In the genomic region with DNA sequence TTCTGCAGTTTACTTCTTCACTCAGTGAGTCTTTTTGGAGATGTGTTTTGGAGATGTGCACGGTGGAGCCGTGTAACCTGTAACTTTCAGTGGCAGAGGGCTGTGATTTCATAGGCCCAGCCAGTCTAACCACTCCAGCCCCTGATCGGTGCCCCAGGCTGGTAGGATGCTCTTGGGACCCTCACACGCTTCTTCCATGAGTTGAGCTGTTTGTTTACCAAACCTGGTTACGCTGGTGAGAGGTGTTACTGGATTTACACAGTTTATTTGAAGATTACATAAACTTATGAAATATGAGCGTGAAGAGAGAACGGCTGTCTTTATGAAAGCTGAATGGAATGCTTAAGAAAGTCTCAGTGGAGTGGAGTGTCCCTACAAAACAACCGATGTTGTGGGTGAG, we compare ENCODE assay signal across 26 cellular contexts.
A peak's percentile ranks its signal among the peaks of the same experiment; 100 is the strongest.
DNase-seq lines count a peak whose midpoint lies in the region; ATAC-seq, FAIRE-seq and TF ChIP-seq lines count a peak whose summit lies in the region.
"Had no signal": no experiment of that assay in that cellular context is flagged by ENCODE, and none has a peak within 500 bp of the region (broad histone marks: within the 10 kb centered on the region; RNA-seq: fewer than 3 reads in every experiment).

No MANE protein-coding gene starts in this region.

- TF ChIP-seq EP300 in A549 (IDR thresholded peaks at IDR 0.05), result no peak

- H4K8ac ChIP-seq in mesenchymal stem cell (ENCODE audit: low read length), result no peak overlapping the region

- peak overlapping the region in 1 of 2 experiments; percentile 59 for H2BK12ac ChIP-seq in mesenchymal stem cell (ENCODE audit: low read length in 2 of 2)

- H3K4ac ChIP-seq in mesenchymal stem cell (ENCODE audit: low read depth in 1 of 2, low read length in 2 of 2), result no peak overlapping the region

- WGBS in A549 (ENCODE audit: missing lambda C conversion rate), result 85% methylated on average over 8 of the region's 8 CpGs
- 90% methylated on average over 8 of the region's 8 CpGs for WGBS in mesenchymal stem cell

- no peak for TF ChIP-seq CTCF in A549 (IDR thresholded peaks at IDR 0.05)
- no peak for TF ChIP-seq CTCF in WTC11 (IDR thresholded peaks at IDR 0.05)
- TF ChIP-seq CTCF in neutrophil (IDR thresholded peaks at IDR 0.05), result no peak
- no peak for TF ChIP-seq CTCF in GM20000 (IDR thresholded peaks at IDR 0.05; ENCODE audit: extremely low read depth, missing control alignments)

- no peak overlapping the region for H2BK120ac ChIP-seq in mesenchymal stem cell (ENCODE audit: low read depth, low read length)

- H2AK5ac ChIP-seq in mesenchymal stem cell (ENCODE audit: low read length, severe bottlenecking), result no peak overlapping the region

- no peaks in the 10 kb centered on the region for H3K27me3 Mint-ChIP-seq in WTC11 (ENCODE audit: low read depth)
- H3K27me3 Mint-ChIP-seq: CD4-positive, alpha-beta memory T cell had no signal

- H3K18ac ChIP-seq in mesenchymal stem cell (ENCODE audit: low read depth in 1 of 2, low read length in 2 of 2), result no peak overlapping the region

- no peak overlapping the region for H3K9ac ChIP-seq in mesenchymal stem cell (ENCODE audit: low read length)
- H3K9ac ChIP-seq: GM23248 had no signal

- no peak for TF ChIP-seq RAD21 in A549 (conservative IDR thresholded peaks at IDR 0.05 in 1 of 2, IDR thresholded peaks at IDR 0.05 in 1 of 2)

- no peak overlapping the region for H2AFZ ChIP-seq in mesenchymal stem cell (ENCODE audit: low read depth, low read length)
- H2AFZ ChIP-seq: GM23248 had no signal

- no peaks in the 10 kb centered on the region for H3K36me3 Mint-ChIP-seq in WTC11

- H3K4me2 ChIP-seq in A549 (peak overlapping the region; percentile 25; the same call in 1 of the 3 replicates), mesenchymal stem cell (ENCODE audit: low read length, poor library complexity, severe bottlenecking) (no peak overlapping the region)

- peak overlapping the region in 1 of 2 experiments; percentile 80; a peak in 1 of 6 replicates for H3K27ac ChIP-seq in A549
- no peak overlapping the region for H3K27ac ChIP-seq in mesenchymal stem cell (ENCODE audit: low read length, poor library complexity, severe bottlenecking)
- H3K27ac ChIP-seq in neutrophil, result peak overlapping the region; percentile 7
- H3K27ac ChIP-seq: GM23248, SJSA1 had no signal

- H3K4me3 ChIP-seq in A549 (no peak overlapping the region), mesenchymal stem cell (ENCODE audit: insufficient read depth in 1 of 2, low read depth in 1 of 2, low read length in 2 of 2) (no peak overlapping the region), neutrophil (ENCODE audit: low read depth in 1 of 2, low read length in 1 of 2) (no peak overlapping the region)
- H3K4me3 ChIP-seq: GM12878, GM23248, MG63, SJSA1 had no signal

- H3K79me1 ChIP-seq in mesenchymal stem cell (replicated peaks; ENCODE audit: low read length, poor library complexity, severe bottlenecking), result peaks cover 59% of the 10 kb centered on the region

- H2BK5ac ChIP-seq in mesenchymal stem cell (ENCODE audit: low read depth, low read length, poor library complexity, severe bottlenecking), result no peak overlapping the region

- H3K4me1 Mint-ChIP-seq in WTC11, result peaks cover 70% of the 10 kb centered on the region

- POLR2A ChIA-PET in A549 (lab: Yijun Ruan, JAX) (no interaction called here), WTC11 (lab: Charles Lee) (no interaction called here)

- TF ChIP-seq POLR2A in A549 (IDR thresholded peaks at IDR 0.05; ENCODE audit: low read length), result no peak

- H3K14ac ChIP-seq in mesenchymal stem cell (ENCODE audit: low read length in 2 of 2), result no peak overlapping the region

- H3K36me3 ChIP-seq in mesenchymal stem cell (ENCODE audit: control insufficient read depth in 1 of 2, insufficient read depth in 2 of 2, low read depth in 1 of 2, low read length in 2 of 2), result no peaks in the 10 kb centered on the region
- H3K36me3 ChIP-seq in neutrophil, result peaks cover 11% of the 10 kb centered on the region
- H3K36me3 ChIP-seq: MG63, SJSA1 had no signal

- H3K4me3 Mint-ChIP-seq in WTC11, result no peak overlapping the region
- H3K4me3 Mint-ChIP-seq: CD4-positive, alpha-beta memory T cell had no signal

- CTCF ChIA-PET in A549 (lab: Yijun Ruan, JAX) (interaction anchor here (0.9 kb wide), 1 partner anchor 155 kb away, joined by 3 read pairs; no protein-coding TSS in a partner anchor), WTC11 (lab: Charles Lee) (no interaction called here)

- H3K27me3 ChIP-seq in mesenchymal stem cell (ENCODE audit: control insufficient read depth in 1 of 2, insufficient read depth in 1 of 2, low read length in 2 of 2), result no peaks in the 10 kb centered on the region
- no peaks in the 10 kb centered on the region for H3K27me3 ChIP-seq in neutrophil
- H3K27me3 ChIP-seq: MG63, SJSA1 had no signal

- H3K27ac Mint-ChIP-seq in WTC11, result peak overlapping the region; percentile 82

- H4K91ac ChIP-seq in mesenchymal stem cell (ENCODE audit: low read length), result peak overlapping the region; percentile 34

- ATAC-seq in A549 (no peak), WTC11 (no peak), esophagus mucosa (no peak)
- ATAC-seq: GM12878 had no signal

- H2BK15ac ChIP-seq in mesenchymal stem cell (ENCODE audit: low read depth, poor library complexity, severe bottlenecking), result no peak overlapping the region

- no peak for DNase-seq in A549 (ENCODE audit: low read depth in 1 of 2, low spot score in 1 of 2)
- DNase-seq in WTC11 (ENCODE audit: low spot score), result no peak
- no peak for DNase-seq in mesenchymal stem cell
- no peak for DNase-seq in GM19240 (ENCODE audit: insufficient read length, low spot score)
- DNase-seq in GM20000 (ENCODE audit: low spot score), result no peak
- DNase-seq in NCI-H1092 treated with DMSO at 0.1 percent for 48 hours (lab: John Stamatoyannopoulos, UW), result no peak
- DNase-seq: C1 segment of cervical spinal cord; CD4-positive, alpha-beta memory T cell; COR-L47; DMS79; EL; GDM1; GM23248; H7; IMR-90; KG1; MG63; NCI-H2029; NCI-H526 treated with DMSO at 0.1 percent for 48 hours; Right ventricle myocardium superior; RPMI8226 had no signal

- no peak overlapping the region for H3K23ac ChIP-seq in mesenchymal stem cell (ENCODE audit: low read length in 2 of 2)

- no peaks in the 10 kb centered on the region for H3K9me3 ChIP-seq in A549
- no peaks in the 10 kb centered on the region for H3K9me3 ChIP-seq in mesenchymal stem cell (ENCODE audit: control insufficient read depth, low read length)
- H3K9me3 ChIP-seq in neutrophil, result no peaks in the 10 kb centered on the region
- H3K9me3 ChIP-seq: MG63, SJSA1 had no signal

- peaks cover 94% of the 10 kb centered on the region for H3K4me1 ChIP-seq in A549
- H3K4me1 ChIP-seq in mesenchymal stem cell (ENCODE audit: control insufficient read depth, insufficient read depth, low read depth, low read length), result peaks cover 33% of the 10 kb centered on the region
- H3K4me1 ChIP-seq in neutrophil (ENCODE audit: control insufficient read depth in 1 of 2, insufficient read depth in 1 of 2, low read depth in 1 of 2, low read length in 1 of 2), result peaks cover 36 to 49% of the 10 kb centered on the region in 2 experiments

- no peak for FAIRE-seq in A549 (lab: Jason Lieb, UNC)
- FAIRE-seq: GM12878, GM19239 had no signal

- no peaks in the 10 kb centered on the region for H3K9me3 Mint-ChIP-seq in WTC11

TF ChIP-seq in A549, 52 proteins besides CTCF, POLR2A, EP300 and RAD21 (continues in another document):
- no peak for TF ChIP-seq MYC (IDR thresholded peaks at IDR 0.05; ENCODE audit: borderline replicate concordance, low read length)

TF ChIP-seq in WTC11, 78 proteins besides CTCF, POLR2A, EP300 and RAD21 (continues in another document):
- TF ChIP-seq, protein P1, sequence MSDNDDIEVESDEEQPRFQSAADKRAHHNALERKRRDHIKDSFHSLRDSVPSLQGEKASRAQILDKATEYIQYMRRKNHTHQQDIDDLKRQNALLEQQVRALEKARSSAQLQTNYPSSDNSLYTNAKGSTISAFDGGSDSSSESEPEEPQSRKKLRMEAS (CRISPR knock-in tag; IDR thresholded peaks at IDR 0.05), result no peak
- TF ChIP-seq FOXJ3 (CRISPR knock-in tag; IDR thresholded peaks at IDR 0.05; ENCODE audit: borderline replicate concordance), result no peak
- TF ChIP-seq SP1 (CRISPR knock-in tag; conservative IDR thresholded peaks at IDR 0.05), result no peak
- no peak for TF ChIP-seq ZNF416 (CRISPR knock-in tag; IDR thresholded peaks at IDR 0.05)
- TF ChIP-seq, protein P2, sequence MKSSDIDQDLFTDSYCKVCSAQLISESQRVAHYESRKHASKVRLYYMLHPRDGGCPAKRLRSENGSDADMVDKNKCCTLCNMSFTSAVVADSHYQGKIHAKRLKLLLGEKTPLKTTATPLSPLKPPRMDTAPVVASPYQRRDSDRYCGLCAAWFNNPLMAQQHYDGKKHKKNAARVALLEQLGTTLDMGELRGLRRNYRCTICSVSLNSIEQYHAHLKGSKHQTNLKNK (CRISPR knock-in tag; IDR thresholded peaks at IDR 0.05), result no peak
- TF ChIP-seq, protein P3, sequence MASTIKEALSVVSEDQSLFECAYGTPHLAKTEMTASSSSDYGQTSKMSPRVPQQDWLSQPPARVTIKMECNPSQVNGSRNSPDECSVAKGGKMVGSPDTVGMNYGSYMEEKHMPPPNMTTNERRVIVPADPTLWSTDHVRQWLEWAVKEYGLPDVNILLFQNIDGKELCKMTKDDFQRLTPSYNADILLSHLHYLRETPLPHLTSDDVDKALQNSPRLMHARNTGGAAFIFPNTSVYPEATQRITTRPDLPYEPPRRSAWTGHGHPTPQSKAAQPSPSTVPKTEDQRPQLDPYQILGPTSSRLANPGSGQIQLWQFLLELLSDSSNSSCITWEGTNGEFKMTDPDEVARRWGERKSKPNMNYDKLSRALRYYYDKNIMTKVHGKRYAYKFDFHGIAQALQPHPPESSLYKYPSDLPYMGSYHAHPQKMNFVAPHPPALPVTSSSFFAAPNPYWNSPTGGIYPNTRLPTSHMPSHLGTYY (CRISPR knock-in tag; IDR thresholded peaks at IDR 0.05), result no peak
- TF ChIP-seq, protein P4, sequence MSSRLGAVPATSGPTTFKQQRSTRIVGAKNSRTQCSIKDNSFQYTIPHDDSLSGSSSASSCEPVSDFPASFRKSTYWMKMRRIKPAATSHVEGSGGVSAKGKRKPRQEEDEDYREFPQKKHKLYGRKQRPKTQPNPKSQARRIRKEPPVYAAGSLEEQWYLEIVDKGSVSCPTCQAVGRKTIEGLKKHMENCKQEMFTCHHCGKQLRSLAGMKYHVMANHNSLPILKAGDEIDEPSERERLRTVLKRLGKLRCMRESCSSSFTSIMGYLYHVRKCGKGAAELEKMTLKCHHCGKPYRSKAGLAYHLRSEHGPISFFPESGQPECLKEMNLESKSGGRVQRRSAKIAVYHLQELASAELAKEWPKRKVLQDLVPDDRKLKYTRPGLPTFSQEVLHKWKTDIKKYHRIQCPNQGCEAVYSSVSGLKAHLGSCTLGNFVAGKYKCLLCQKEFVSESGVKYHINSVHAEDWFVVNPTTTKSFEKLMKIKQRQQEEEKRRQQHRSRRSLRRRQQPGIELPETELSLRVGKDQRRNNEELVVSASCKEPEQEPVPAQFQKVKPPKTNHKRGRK (CRISPR knock-in tag; IDR thresholded peaks at IDR 0.05; ENCODE audit: borderline replicate concordance), result no peak
- no peak for TF ChIP-seq NR3C1 (CRISPR knock-in tag; conservative IDR thresholded peaks at IDR 0.05; ENCODE audit: low read depth)
